Comparison of ENCODE assay signal across 20 cellular contexts in the genomic region with DNA sequence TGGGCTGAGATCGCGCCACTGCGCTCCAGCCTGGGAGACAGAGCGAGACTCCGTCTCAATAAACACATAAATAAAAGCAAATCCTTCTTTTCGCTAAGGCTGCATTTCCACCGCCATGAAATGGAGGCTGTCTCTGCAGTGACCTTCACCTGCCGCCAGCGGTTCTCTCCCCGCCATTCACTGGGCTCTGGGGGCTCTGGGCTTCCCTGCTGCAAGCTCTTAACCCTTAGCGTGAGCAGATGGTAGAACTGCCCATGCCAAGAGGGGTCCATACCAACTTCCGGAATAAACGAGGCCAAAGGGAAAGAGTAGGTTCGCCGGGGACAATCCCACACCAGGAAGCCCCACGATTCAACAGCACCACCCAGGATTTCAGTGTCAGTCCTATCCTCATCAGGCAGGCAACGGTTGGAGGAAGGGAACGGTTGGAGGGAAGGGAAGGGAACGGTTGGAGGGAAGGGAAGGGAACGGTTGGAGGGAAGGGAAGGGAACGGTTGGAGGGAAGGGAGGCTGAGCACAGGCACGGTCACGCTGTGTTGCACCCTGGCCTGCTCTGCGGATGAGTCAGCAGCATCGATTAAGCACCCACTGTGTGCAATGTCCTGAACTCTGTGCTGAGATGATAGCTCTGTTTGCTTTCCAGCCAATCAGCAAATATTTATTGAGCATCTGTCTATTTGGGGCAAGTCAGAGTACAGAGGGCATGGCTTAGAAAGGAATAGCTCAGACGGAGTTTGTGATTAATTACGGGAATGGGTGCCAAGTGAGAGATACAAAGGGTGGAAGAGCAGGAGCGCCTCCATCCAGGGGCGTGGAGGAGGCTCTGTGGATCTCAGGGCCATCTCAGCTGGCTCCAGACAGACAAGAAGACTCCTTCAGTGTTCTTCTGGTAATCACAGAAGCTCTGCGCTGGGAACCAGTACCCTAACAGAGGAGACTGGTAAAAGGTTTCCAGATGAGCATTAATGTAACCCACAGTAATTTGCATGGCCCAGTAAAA.
DNase-seq lines count a peak whose midpoint lies in the region; ATAC-seq and FAIRE-seq lines count a peak whose summit lies in the region.
"Had no signal": no experiment of that assay in that cellular context is flagged by ENCODE, and none has a peak within 500 bp of the region (broad histone marks: within the 10 kb centered on the region; RNA-seq: fewer than 3 reads in every experiment).

No MANE protein-coding gene starts in this region.

- WGBS in right cardiac atrium = 85% methylated on average over 30 of the region's 30 CpGs
- 51 to 78% (median 61%) methylated on average over 30 of the region's 30 CpGs for WGBS in small intestine, 3 donors

- no peak overlapping the region for H3K4me3 ChIP-seq in right cardiac atrium (ENCODE audit: low read length)
- no peak overlapping the region for H3K4me3 ChIP-seq in small intestine (ENCODE audit: low read depth in 1 of 2, low read length in 2 of 2)
- H3K4me3 ChIP-seq in CD8-positive, alpha-beta memory T cell (ENCODE audit: low read length) = no peak overlapping the region
- H3K4me3 ChIP-seq: GM23248, SK-N-MC had no signal

- H3K9me3 Mint-ChIP-seq in CD8-positive, alpha-beta memory T cell = peaks cover 0 to 3% (median 0%) of the 10 kb centered on the region in 5 donors

- H3K4me1 ChIP-seq in right cardiac atrium (ENCODE audit: control insufficient read depth, insufficient read depth, low read length) = no peaks in the 10 kb centered on the region
- no peaks in the 10 kb centered on the region for H3K4me1 ChIP-seq in small intestine (ENCODE audit: control insufficient read depth in 2 of 2, insufficient read depth in 1 of 2, low read depth in 1 of 2, low read length in 1 of 2)
- no peaks in the 10 kb centered on the region for H3K4me1 ChIP-seq in CD8-positive, alpha-beta memory T cell (ENCODE audit: insufficient read depth, low read length)

- POLR2A ChIA-PET in CD8-positive, alpha-beta memory T cell (lab: Charles Lee) = no interaction called here

- peaks cover 0 to 5% (median 0%) of the 10 kb centered on the region in 3 donors for H3K4me1 Mint-ChIP-seq in CD8-positive, alpha-beta memory T cell
- H3K4me1 Mint-ChIP-seq: T-cell had no signal

- intact Hi-C loops in Right ventricle myocardium superior (cut with DNase I) (no loop called here), right cardiac atrium (cut with DNase I) (loop anchor here in 2 of 4 donors (5.0 kb wide), 3 partner anchors 62 to 167 kb away; a partner anchor contains a TSS)

- peak overlapping the region in 1 of 8 donors; percentile 85 for H3K27ac Mint-ChIP-seq in CD8-positive, alpha-beta memory T cell
- H3K27ac Mint-ChIP-seq: HFFc6, T-cell had no signal

- no peak overlapping the region for H3K27ac ChIP-seq in right cardiac atrium (ENCODE audit: low read length)
- no peak overlapping the region for H3K27ac ChIP-seq in small intestine (ENCODE audit: low read depth in 1 of 2, low read length in 1 of 2)
- no peak overlapping the region for H3K27ac ChIP-seq in CD8-positive, alpha-beta memory T cell (ENCODE audit: low read depth, low read length)
- H3K27ac ChIP-seq: GM23248, SK-N-MC had no signal

- H3K36me3 Mint-ChIP-seq in CD8-positive, alpha-beta memory T cell = no peaks in the 10 kb centered on the region

- no peak overlapping the region for H3K4me3 Mint-ChIP-seq in CD8-positive, alpha-beta memory T cell
- H3K4me3 Mint-ChIP-seq: HFFc6, T-cell had no signal

- H3K9me3 ChIP-seq in right cardiac atrium (ENCODE audit: control insufficient read depth, low read length) = no peaks in the 10 kb centered on the region
- no peaks in the 10 kb centered on the region for H3K9me3 ChIP-seq in small intestine (ENCODE audit: control insufficient read depth, low read depth)
- no peaks in the 10 kb centered on the region for H3K9me3 ChIP-seq in CD8-positive, alpha-beta memory T cell (ENCODE audit: low read length)

- H3K36me3 ChIP-seq in small intestine (ENCODE audit: control insufficient read depth in 2 of 2, insufficient read depth in 2 of 2, low read length in 2 of 2) = no peaks in the 10 kb centered on the region
- H3K36me3 ChIP-seq in CD8-positive, alpha-beta memory T cell (ENCODE audit: insufficient read depth, low read length) = no peaks in the 10 kb centered on the region

- no peak for FAIRE-seq in small intestine (lab: Jason Lieb, UNC)

- CTCF ChIA-PET in CD8-positive, alpha-beta memory T cell (lab: Charles Lee) = interaction anchor here (3.3 kb wide), 1 partner anchor 9 kb away, joined by 17 read pairs; no protein-coding TSS in a partner anchor

- DNase-seq in Right ventricle myocardium superior = peak; percentile 7
- no peak for DNase-seq in right cardiac atrium
- peak; percentile 61 for DNase-seq in NCI-H146 treated with DMSO at 0.1 percent for 48 hours (lab: John Stamatoyannopoulos, UW; ENCODE audit: unreplicated experiment)
- DNase-seq in germinal center (ENCODE audit: low spot score) = peak; percentile 42
- peak; percentile 82 for DNase-seq in small intestine
- no peak for DNase-seq in CD8-positive, alpha-beta memory T cell
- DNase-seq: AML-193; DND-41; GM23248; HFFc6; MV-4-11; NCI-H1436 treated with DMSO at 0.1 percent for 48 hours; NCI-H2227 treated with DMSO at 0.1 percent for 48 hours; NCI-H526 treated with DMSO at 0.1 percent for 48 hours; NK-92 treated with Interleukin-12 subunit alpha and Interleukin-12 subunit beta, amount 100 ng/mL, for 24 hours; OCI-M1; T-cell had no signal

- no peak for ATAC-seq in Right ventricle myocardium superior (ENCODE audit: poor library complexity)
- ATAC-seq in right cardiac atrium = no peak
- ATAC-seq in GM21786 (IDR thresholded peaks at IDR 0.05; ENCODE audit: unreplicated experiment) = no peak
- ATAC-seq in GM21423 (IDR thresholded peaks at IDR 0.05; ENCODE audit: unreplicated experiment) = no peak
- ATAC-seq: T-cell had no signal

- H3K27me3 ChIP-seq in right cardiac atrium (ENCODE audit: control insufficient read depth, insufficient read depth) (no peaks in the 10 kb centered on the region), small intestine (ENCODE audit: control insufficient read depth in 2 of 2, insufficient read depth in 2 of 2, low read length in 2 of 2) (no peaks in the 10 kb centered on the region)
- H3K27me3 ChIP-seq in CD8-positive, alpha-beta memory T cell (ENCODE audit: insufficient read depth, low read length, poor library complexity, severe bottlenecking) = no peaks in the 10 kb centered on the region

- H3K27me3 Mint-ChIP-seq in CD8-positive, alpha-beta memory T cell = no peaks in the 10 kb centered on the region
- H3K27me3 Mint-ChIP-seq: T-cell had no signal

Comparison
In these comparisons a context has a peak if more than half of its experiments do, and no peak if none do; other contexts are left out.
1. DNase-seq: peak in Right ventricle myocardium superior (single experiment), NCI-H146 treated with DMSO at 0.1 percent for 48 hours (single experiment), germinal center (single experiment) and small intestine (single experiment); none in right cardiac atrium (0 of 3) and CD8-positive, alpha-beta memory T cell (0 of 5).